In the genomic region with DNA sequence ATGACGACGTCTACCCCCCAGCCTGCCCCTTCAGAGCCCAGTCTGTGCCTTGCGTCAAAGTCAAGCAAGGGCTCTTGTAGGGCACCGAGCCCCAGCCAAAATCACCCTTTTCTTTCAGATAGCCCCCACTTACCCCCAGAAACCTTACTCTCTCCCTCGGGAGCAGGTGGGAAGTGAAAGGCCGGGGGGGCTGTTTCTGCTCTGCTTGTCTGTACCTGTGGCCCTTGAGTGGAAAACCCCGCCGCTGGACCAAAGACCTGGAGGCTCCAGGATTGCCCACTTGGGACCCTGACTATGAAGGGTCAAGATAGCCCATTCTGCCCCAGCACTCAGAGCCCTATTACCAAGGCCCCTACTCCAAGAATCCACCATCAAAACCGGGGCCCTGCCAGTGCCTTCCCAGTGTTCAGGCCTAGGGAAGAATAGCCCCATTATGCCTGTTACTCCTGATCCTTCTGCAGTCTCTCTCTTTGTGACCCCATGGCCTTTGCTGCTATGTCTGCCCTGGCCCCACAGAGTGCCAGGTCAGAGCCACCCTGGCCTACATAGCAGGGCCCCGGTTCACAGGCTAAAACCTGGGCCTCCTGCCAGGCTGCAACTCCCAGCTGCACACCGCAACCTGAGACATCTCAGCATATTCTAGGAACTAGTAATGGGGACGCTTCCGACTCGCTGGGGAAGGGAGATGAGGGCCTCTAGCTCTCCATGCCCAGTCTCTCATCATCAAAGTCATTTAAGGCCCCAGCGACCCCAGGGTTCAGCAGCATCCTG, we compare ENCODE assay signal across 8 cellular contexts. TPM values are rescaled to one million over a fixed set of nuclear protein-coding genes. Genes with fewer than 3 reads are reported as not detected.
DNase-seq lines count a peak whose midpoint lies in the region; ATAC-seq and TF ChIP-seq lines count a peak whose summit lies in the region.

No MANE protein-coding gene starts in this region.

- CTCF ChIA-PET in CD8-positive, alpha-beta memory T cell (lab: Charles Lee), result interaction anchor here (0.7 to 12.0 kb wide), 11 partner anchors 10 to 574 kb away, joined by 3 to 173 read pairs (median 6); partner anchors contain the start of genes EIF2B3, HECTD3, HPDL and MUTYH

- peak overlapping the region; percentile 90 to 97 (median 91) for H3K4me3 Mint-ChIP-seq in CD8-positive, alpha-beta memory T cell
- H3K4me3 Mint-ChIP-seq in natural killer cell treated with Interleukin-12 subunit alpha and Interleukin-12 subunit beta and Interleukin-15 and Interleukin-18, amount 100 ng/mL, for 72 hours, result peak overlapping the region; percentile 87

- peak overlapping the region; percentile 57 for H3K4me3 ChIP-seq in CD8-positive, alpha-beta memory T cell (ENCODE audit: low read length)
- H3K4me3 ChIP-seq in epithelial cell of esophagus (ENCODE audit: low read length), result peak overlapping the region; percentile 73

- peaks cover 8% of the 10 kb centered on the region for H3K4me1 ChIP-seq in CD8-positive, alpha-beta memory T cell (ENCODE audit: insufficient read depth, low read length)

- H3K27ac Mint-ChIP-seq in CD8-positive, alpha-beta memory T cell, result peak overlapping the region; percentile 94 to 99 (median 97)
- H3K27ac Mint-ChIP-seq in natural killer cell treated with Interleukin-12 subunit alpha and Interleukin-12 subunit beta and Interleukin-15 and Interleukin-18, amount 100 ng/mL, for 72 hours, result peak overlapping the region; percentile 90 to 92

- H3K36me3 ChIP-seq in CD8-positive, alpha-beta memory T cell (ENCODE audit: insufficient read depth, low read length), result no peaks in the 10 kb centered on the region

- no peak for ATAC-seq in natural killer cell treated with Interleukin-12 subunit alpha and Interleukin-12 subunit beta and Interleukin-15 and Interleukin-18, amount 100 ng/mL, for 72 hours
- no peak for ATAC-seq in HG03039 (IDR thresholded peaks at IDR 0.05; ENCODE audit: unreplicated experiment)

- no peaks in the 10 kb centered on the region for H3K27me3 ChIP-seq in CD8-positive, alpha-beta memory T cell (ENCODE audit: insufficient read depth, low read length, poor library complexity, severe bottlenecking)

- no peaks in the 10 kb centered on the region for H3K9me3 Mint-ChIP-seq in CD8-positive, alpha-beta memory T cell
- H3K9me3 Mint-ChIP-seq in natural killer cell treated with Interleukin-12 subunit alpha and Interleukin-12 subunit beta and Interleukin-15 and Interleukin-18, amount 100 ng/mL, for 72 hours, result no peaks in the 10 kb centered on the region

- peaks cover 15 to 37% (median 30%) of the 10 kb centered on the region in 3 donors for H3K4me1 Mint-ChIP-seq in CD8-positive, alpha-beta memory T cell
- H3K4me1 Mint-ChIP-seq in natural killer cell treated with Interleukin-12 subunit alpha and Interleukin-12 subunit beta and Interleukin-15 and Interleukin-18, amount 100 ng/mL, for 72 hours (ENCODE audit: low read depth in 2 of 2), result peaks cover 20 to 25% of the 10 kb centered on the region in 2 donors

- TF ChIP-seq CTCF in epithelial cell of esophagus (IDR thresholded peaks at IDR 0.05; ENCODE audit: insufficient read depth, low read depth, low read length, missing control alignments) (no peak), GM10266 (IDR thresholded peaks at IDR 0.05; ENCODE audit: control insufficient read depth, insufficient read depth, low read depth, missing control alignments) (no peak)

- no peak for DNase-seq in CD8-positive, alpha-beta memory T cell
- peak; percentile 37 for DNase-seq in H4 (ENCODE audit: low spot score)
- DNase-seq in RPMI8226, result peak; percentile 95
- DNase-seq in epithelial cell of esophagus (ENCODE audit: low read depth), result no peak
- no peak for DNase-seq in natural killer cell treated with Interleukin-12 subunit alpha and Interleukin-12 subunit beta and Interleukin-15 and Interleukin-18, amount 100 ng/mL, for 72 hours (ENCODE audit: low spot score)
- no peak for DNase-seq in GM03348 (ENCODE audit: low spot score)
- DNase-seq in GM10266 (ENCODE audit: extremely low spot score), result no peak

- H3K36me3 Mint-ChIP-seq in CD8-positive, alpha-beta memory T cell, result peaks cover 0 to 3% (median 0%) of the 10 kb centered on the region in 3 donors
- no peaks in the 10 kb centered on the region for H3K36me3 Mint-ChIP-seq in natural killer cell treated with Interleukin-12 subunit alpha and Interleukin-12 subunit beta and Interleukin-15 and Interleukin-18, amount 100 ng/mL, for 72 hours

- H3K27me3 Mint-ChIP-seq in CD8-positive, alpha-beta memory T cell, result peaks cover 0 to 3% of the 10 kb centered on the region in 2 donors
- no peaks in the 10 kb centered on the region for H3K27me3 Mint-ChIP-seq in natural killer cell treated with Interleukin-12 subunit alpha and Interleukin-12 subunit beta and Interleukin-15 and Interleukin-18, amount 100 ng/mL, for 72 hours

- no peaks in the 10 kb centered on the region for H3K9me3 ChIP-seq in CD8-positive, alpha-beta memory T cell (ENCODE audit: low read length)

- POLR2A ChIA-PET in CD8-positive, alpha-beta memory T cell (lab: Charles Lee), result interaction anchor here (0.7 to 1.9 kb wide), 10 partner anchors 24 to 583 kb away, joined by 3 to 50 read pairs (median 8); partner anchors contain the start of genes CCDC163, MMACHC, MUTYH and RPS8

- peak overlapping the region; percentile 88 for H3K27ac ChIP-seq in CD8-positive, alpha-beta memory T cell (ENCODE audit: low read depth, low read length)

RNA-seq across cellular contexts. Expression of gene HPDL, which starts 22.2 kb away (rescaled TPM):
- total RNA-seq in CD8-positive, alpha-beta memory T cell, result 10 to 100 TPM; 41.5 to 42.4 TPM
- polyA plus RNA-seq in CD8-positive, alpha-beta memory T cell, result 1.4 TPM
- total RNA-seq in H4 (2014; rRNA removed; shearing (Covaris generic)), result not detected in 2 replicates
- 10 to 100 TPM in 1 of 2 donors, 1 to 10 TPM in 1; 8.6 to 51.9 TPM for total RNA-seq in natural killer cell treated with Interleukin-12 subunit alpha and Interleukin-12 subunit beta and Interleukin-15 and Interleukin-18, amount 100 ng/mL, for 72 hours

RNA-seq across cellular contexts. Expression of gene TOE1, which starts 35.5 kb away (rescaled TPM):
- 10 to 100 TPM; 46.4 to 48.9 TPM for total RNA-seq in CD8-positive, alpha-beta memory T cell
- 12.5 TPM for polyA plus RNA-seq in CD8-positive, alpha-beta memory T cell
- total RNA-seq in H4 (2014; rRNA removed; shearing (Covaris generic)), result 37.1 and 42.0 TPM in 2 replicates
- total RNA-seq in natural killer cell treated with Interleukin-12 subunit alpha and Interleukin-12 subunit beta and Interleukin-15 and Interleukin-18, amount 100 ng/mL, for 72 hours, result 10 to 100 TPM; 29.8 to 43.6 TPM

RNA-seq across cellular contexts. Expression of gene MUTYH, which starts 35.7 kb away (rescaled TPM):
- 10 to 100 TPM; 70.1 to 75.4 TPM for total RNA-seq in CD8-positive, alpha-beta memory T cell
- polyA plus RNA-seq in CD8-positive, alpha-beta memory T cell, result 24.4 TPM
- 11.3 TPM in 2 replicates for total RNA-seq in H4 (2014; rRNA removed; shearing (Covaris generic))
- 10 to 100 TPM; 30.5 to 63.2 TPM for total RNA-seq in natural killer cell treated with Interleukin-12 subunit alpha and Interleukin-12 subunit beta and Interleukin-15 and Interleukin-18, amount 100 ng/mL, for 72 hours

Comparison
In these comparisons a context has a peak if more than half of its experiments do, and no peak if none do; other contexts are left out.
1. DNase-seq: peak in H4 (single experiment) and RPMI8226 (single experiment); none in CD8-positive, alpha-beta memory T cell (0 of 5), epithelial cell of esophagus (single experiment), natural killer cell treated with Interleukin-12 subunit alpha and Interleukin-12 subunit beta and Interleukin-15 and Interleukin-18, amount 100 ng/mL, for 72 hours (single experiment), GM03348 (single experiment) and GM10266 (single experiment).